9 cellular contexts compared by ENCODE assay signal in the genomic region with DNA sequence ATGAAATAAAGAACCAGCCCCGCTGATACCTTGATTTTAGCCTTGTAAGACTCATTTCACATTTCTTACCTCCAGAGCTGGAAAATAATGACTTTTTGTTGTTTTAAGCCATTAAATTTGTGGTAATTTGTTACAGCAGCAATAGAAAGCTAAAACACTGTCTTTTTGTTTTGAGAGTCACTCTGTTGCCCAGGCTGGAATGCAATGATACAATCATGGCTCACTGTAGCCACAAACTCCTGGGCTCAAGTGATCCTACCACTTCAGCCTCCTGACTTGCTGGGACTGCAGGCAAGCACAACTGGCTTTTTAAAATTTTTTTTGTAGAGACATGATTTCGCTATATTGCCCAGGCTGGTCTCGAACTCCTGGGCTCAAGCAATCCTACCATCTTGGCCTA. TPM values are rescaled to one million over a fixed set of nuclear protein-coding genes. Genes with fewer than 3 reads are reported as not detected.
"Had no signal": no experiment of that assay in that cellular context is flagged by ENCODE, and none has a peak within 500 bp of the region (broad histone marks: within the 10 kb centered on the region; RNA-seq: fewer than 3 reads in every experiment).

No MANE protein-coding gene starts in this region.

- DNase-seq: activated CD4-positive, alpha-beta T cell treated with anti-CD3 and anti-CD28 coated beads for 48 hours; activated naive CD4-positive, alpha-beta T cell treated with Interleukin-2 at 50 U/mL for 16 hours; activated naive CD8-positive, alpha-beta T cell treated with anti-CD3 and anti-CD28 coated beads, Interleukin-2, amount 50 U/mL, for 24 hours; effector memory CD8-positive, alpha-beta T cell; erythroblast; left ventricle myocardium superior; small intestine had no signal

- ATAC-seq: activated naive CD8-positive, alpha-beta T cell treated with anti-CD3 and anti-CD28 coated beads, Interleukin-2, amount 50 U/mL, for 24 hours; effector memory CD8-positive, alpha-beta T cell; left ventricle myocardium superior; WTC11 had no signal

RNA-seq across cellular contexts. Expression of gene MYO10, which starts 34.7 kb away (rescaled TPM):
- total RNA-seq: T-helper 1 cell treated with Interleukin-12 subunit alpha and Interleukin-12 subunit beta and Interleukin-4 antibody, amounts not matched to agents 30 ng/mL and 1 ng/mL, for 36 hours had no signal
